Comparison of ENCODE assay signal across 7 cellular contexts in genomic region chr19:14405380-14405757, GRCh38. TPM values are rescaled to one million over a fixed set of nuclear protein-coding genes. Genes with fewer than 3 reads are reported as not detected.
DNase-seq lines count a peak whose midpoint lies in the region; ATAC-seq and TF ChIP-seq lines count a peak whose summit lies in the region.

No MANE protein-coding gene starts in this region.

- peaks cover 33% of the 10 kb centered on the region for H3K36me3 Mint-ChIP-seq in GM23338 (ENCODE audit: low read depth)
- peaks cover 100% of the 10 kb centered on the region for H3K36me3 Mint-ChIP-seq in stimulated activated effector memory CD8-positive, alpha-beta T cell treated with anti-CD3 and anti-CD28 coated beads, Interleukin-12 subunit alpha, Interleukin-12 subunit beta, amount 100 ng/mL, for 72 hours

- peak; percentile 63 for DNase-seq in GM23338 (ENCODE audit: low spot score)
- no peak for DNase-seq in RWPE1 (ENCODE audit: low spot score)
- DNase-seq in stimulated activated effector memory CD8-positive, alpha-beta T cell treated with anti-CD3 and anti-CD28 coated beads, Interleukin-12 subunit alpha, Interleukin-12 subunit beta, amount 100 ng/mL, for 72 hours (ENCODE audit: low spot score in 2 of 2), result no peak
- DNase-seq in NCI-H69 (lab: John Stamatoyannopoulos, UW), result no peak
- DNase-seq in NCI-H1105 treated with DMSO at 0.1 percent for 48 hours (lab: John Stamatoyannopoulos, UW), result no peak

- TF ChIP-seq CTCF in GM23338 (conservative IDR thresholded peaks at IDR 0.05; ENCODE audit: low read depth in 2 of 2) (peak in 1 of 2 experiments; percentile 56; a peak in 3 of 4 replicates), RWPE1 (conservative IDR thresholded peaks at IDR 0.05; ENCODE audit: low read depth) (no peak)

- peak overlapping the region; percentile 81; the same call in 1 of the 2 replicates for H3K9ac ChIP-seq in iPS-20b (ENCODE audit: low read depth, low read length)

- H3K9me2 ChIP-seq in GM23338 (ENCODE audit: insufficient read depth), result no peaks in the 10 kb centered on the region

- peak overlapping the region; percentile 86; the same call in 1 of the 2 replicates for H3K27ac Mint-ChIP-seq in GM23338
- H3K27ac Mint-ChIP-seq in stimulated activated effector memory CD8-positive, alpha-beta T cell treated with anti-CD3 and anti-CD28 coated beads, Interleukin-12 subunit alpha, Interleukin-12 subunit beta, amount 100 ng/mL, for 72 hours, result peak overlapping the region; percentile 86

- H3K9me3 ChIP-seq in iPS-20b (ENCODE audit: insufficient read depth, low read depth, low read length), result no peaks in the 10 kb centered on the region

- H3K4me1 ChIP-seq in GM23338 (ENCODE audit: insufficient read depth) (peaks cover 5% of the 10 kb centered on the region; the same call in 1 of the 2 replicates), iPS-20b (ENCODE audit: insufficient read depth, low read length) (no peaks in the 10 kb centered on the region)

- POLR2A ChIA-PET in RWPE1 (lab: Yijun Ruan, JAX; ENCODE audit: low non-redundant PET), result interaction anchor here (0.6 kb wide), 1 partner anchor 19 kb away, joined by 7 read pairs; no protein-coding TSS in a partner anchor

- peak overlapping the region; percentile 49 for H3K4me3 ChIP-seq in GM23338
- H3K4me3 ChIP-seq in iPS-20b (ENCODE audit: low read length), result peak overlapping the region; percentile 68

- peaks cover 17% of the 10 kb centered on the region; the same call in 1 of the 2 replicates for H3F3A ChIP-seq in GM23338 (replicated peaks; ENCODE audit: low read depth)

- H3K79me2 ChIP-seq in GM23338 (replicated peaks; ENCODE audit: insufficient read depth), result no peaks in the 10 kb centered on the region

- ATAC-seq in GM23338 (peak; percentile 21), HG02852 (IDR thresholded peaks at IDR 0.05; ENCODE audit: unreplicated experiment) (no peak)
- ATAC-seq in stimulated activated effector memory CD8-positive, alpha-beta T cell treated with anti-CD3 and anti-CD28 coated beads, Interleukin-12 subunit alpha, Interleukin-12 subunit beta, amount 100 ng/mL, for 72 hours, result no peak

- peaks cover 17% of the 10 kb centered on the region for H3K27me3 Mint-ChIP-seq in GM23338 (ENCODE audit: insufficient read depth, low read depth, poor library complexity)

- H3K9me3 Mint-ChIP-seq in GM23338, result no peaks in the 10 kb centered on the region; the same call in 2 of the 3 replicates
- H3K9me3 Mint-ChIP-seq in stimulated activated effector memory CD8-positive, alpha-beta T cell treated with anti-CD3 and anti-CD28 coated beads, Interleukin-12 subunit alpha, Interleukin-12 subunit beta, amount 100 ng/mL, for 72 hours, result no peaks in the 10 kb centered on the region

- peak overlapping the region; percentile 75 for H3K4me2 ChIP-seq in GM23338

- no peaks in the 10 kb centered on the region for H3K27me3 ChIP-seq in GM23338 (ENCODE audit: insufficient read depth)
- no peaks in the 10 kb centered on the region for H3K27me3 ChIP-seq in iPS-20b (ENCODE audit: insufficient read depth, low read length)

- H2AFZ ChIP-seq in GM23338, result peak overlapping the region; percentile 80

- CTCF ChIA-PET in RWPE1 (lab: Yijun Ruan, JAX), result interaction anchor here (0.6 to 2.2 kb wide), 6 partner anchors 9 to 123 kb away, joined by 3 to 8 read pairs (median 4); no protein-coding TSS in a partner anchor

- H3K4me1 Mint-ChIP-seq in GM23338, result peaks cover 11% of the 10 kb centered on the region
- H3K4me1 Mint-ChIP-seq in stimulated activated effector memory CD8-positive, alpha-beta T cell treated with anti-CD3 and anti-CD28 coated beads, Interleukin-12 subunit alpha, Interleukin-12 subunit beta, amount 100 ng/mL, for 72 hours, result peaks cover 69% of the 10 kb centered on the region

- H3K36me3 ChIP-seq in GM23338 (ENCODE audit: insufficient read depth), result peaks cover 22% of the 10 kb centered on the region
- H3K36me3 ChIP-seq in iPS-20b (ENCODE audit: insufficient read depth, low read depth, low read length), result peaks cover 37% of the 10 kb centered on the region

- no peaks in the 10 kb centered on the region; the same call in 1 of the 2 replicates for H4K20me1 ChIP-seq in GM23338 (replicated peaks; ENCODE audit: insufficient read depth)

- H3K4me3 Mint-ChIP-seq in GM23338, result peak overlapping the region; percentile 80
- H3K4me3 Mint-ChIP-seq in stimulated activated effector memory CD8-positive, alpha-beta T cell treated with anti-CD3 and anti-CD28 coated beads, Interleukin-12 subunit alpha, Interleukin-12 subunit beta, amount 100 ng/mL, for 72 hours, result no peak overlapping the region

- H3K27ac ChIP-seq in GM23338 (ENCODE audit: low read depth), result 0 out of 2 replicates have a peak overlapping the region, but pooled peaks have one; percentile 65
- peak overlapping the region; percentile 70 for H3K27ac ChIP-seq in RWPE1
- peak overlapping the region; percentile 68 for H3K27ac ChIP-seq in iPS-20b (ENCODE audit: low read length)

TF ChIP-seq in GM23338, 12 proteins besides CTCF, POLR2A, EP300 and RAD21 (continues in another document):
- TF ChIP-seq NANOG (IDR thresholded peaks at IDR 0.05; ENCODE audit: borderline replicate concordance) (no peak), POLR2AphosphoS5 (IDR thresholded peaks at IDR 0.05; ENCODE audit: low read depth) (no peak), CREB1 (CRISPR knock-in tag; IDR thresholded peaks at IDR 0.05; ENCODE audit: low read depth) (no peak), ZNF114 (CRISPR knock-in tag; IDR thresholded peaks at IDR 0.05) (no peak), EZH2 (IDR thresholded peaks at IDR 0.05; ENCODE audit: low read depth, unreplicated experiment) (no peak)
- TF ChIP-seq, protein P1, sequence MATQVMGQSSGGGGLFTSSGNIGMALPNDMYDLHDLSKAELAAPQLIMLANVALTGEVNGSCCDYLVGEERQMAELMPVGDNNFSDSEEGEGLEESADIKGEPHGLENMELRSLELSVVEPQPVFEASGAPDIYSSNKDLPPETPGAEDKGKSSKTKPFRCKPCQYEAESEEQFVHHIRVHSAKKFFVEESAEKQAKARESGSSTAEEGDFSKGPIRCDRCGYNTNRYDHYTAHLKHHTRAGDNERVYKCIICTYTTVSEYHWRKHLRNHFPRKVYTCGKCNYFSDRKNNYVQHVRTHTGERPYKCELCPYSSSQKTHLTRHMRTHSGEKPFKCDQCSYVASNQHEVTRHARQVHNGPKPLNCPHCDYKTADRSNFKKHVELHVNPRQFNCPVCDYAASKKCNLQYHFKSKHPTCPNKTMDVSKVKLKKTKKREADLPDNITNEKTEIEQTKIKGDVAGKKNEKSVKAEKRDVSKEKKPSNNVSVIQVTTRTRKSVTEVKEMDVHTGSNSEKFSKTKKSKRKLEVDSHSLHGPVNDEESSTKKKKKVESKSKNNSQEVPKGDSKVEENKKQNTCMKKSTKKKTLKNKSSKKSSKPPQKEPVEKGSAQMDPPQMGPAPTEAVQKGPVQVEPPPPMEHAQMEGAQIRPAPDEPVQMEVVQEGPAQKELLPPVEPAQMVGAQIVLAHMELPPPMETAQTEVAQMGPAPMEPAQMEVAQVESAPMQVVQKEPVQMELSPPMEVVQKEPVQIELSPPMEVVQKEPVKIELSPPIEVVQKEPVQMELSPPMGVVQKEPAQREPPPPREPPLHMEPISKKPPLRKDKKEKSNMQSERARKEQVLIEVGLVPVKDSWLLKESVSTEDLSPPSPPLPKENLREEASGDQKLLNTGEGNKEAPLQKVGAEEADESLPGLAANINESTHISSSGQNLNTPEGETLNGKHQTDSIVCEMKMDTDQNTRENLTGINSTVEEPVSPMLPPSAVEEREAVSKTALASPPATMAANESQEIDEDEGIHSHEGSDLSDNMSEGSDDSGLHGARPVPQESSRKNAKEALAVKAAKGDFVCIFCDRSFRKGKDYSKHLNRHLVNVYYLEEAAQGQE (IDR thresholded peaks at IDR 0.05; ENCODE audit: unreplicated experiment), result no peak
- TF ChIP-seq, protein P2, sequence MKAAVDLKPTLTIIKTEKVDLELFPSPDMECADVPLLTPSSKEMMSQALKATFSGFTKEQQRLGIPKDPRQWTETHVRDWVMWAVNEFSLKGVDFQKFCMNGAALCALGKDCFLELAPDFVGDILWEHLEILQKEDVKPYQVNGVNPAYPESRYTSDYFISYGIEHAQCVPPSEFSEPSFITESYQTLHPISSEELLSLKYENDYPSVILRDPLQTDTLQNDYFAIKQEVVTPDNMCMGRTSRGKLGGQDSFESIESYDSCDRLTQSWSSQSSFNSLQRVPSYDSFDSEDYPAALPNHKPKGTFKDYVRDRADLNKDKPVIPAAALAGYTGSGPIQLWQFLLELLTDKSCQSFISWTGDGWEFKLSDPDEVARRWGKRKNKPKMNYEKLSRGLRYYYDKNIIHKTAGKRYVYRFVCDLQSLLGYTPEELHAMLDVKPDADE (IDR thresholded peaks at IDR 0.05), result no peak

RNA-seq across cellular contexts. Expression of gene DDX39A, which starts 13.8 kb away (rescaled TPM):
- 156 and 196 TPM in 2 replicates for total RNA-seq in GM23338 (2014; rRNA removed; shearing (Covaris generic))
- polyA plus RNA-seq in GM23338 (2016; fragmentation: Nextera tagmentation; extraction: Ambion mirVana), result 185 and 195 TPM in 2 replicates

RNA-seq across cellular contexts. Expression of gene ADGRE5, which starts 24.1 kb away (rescaled TPM):
- total RNA-seq in GM23338 (2014; rRNA removed; shearing (Covaris generic)), result 1.5 and 5.5 TPM in 2 replicates
- polyA plus RNA-seq in GM23338 (2016; fragmentation: Nextera tagmentation; extraction: Ambion mirVana), result 1.4 and 2.1 TPM in 2 replicates

RNA-seq across cellular contexts. Expression of gene PKN1, which starts 27.7 kb away (rescaled TPM):
- 147 and 201 TPM in 2 replicates for total RNA-seq in GM23338 (2014; rRNA removed; shearing (Covaris generic))
- polyA plus RNA-seq in GM23338 (2016; fragmentation: Nextera tagmentation; extraction: Ambion mirVana), result 86.8 and 106 TPM in 2 replicates
